Comparison of ENCODE assay signal across 22 cellular contexts in genomic region chr6:151075527-151075926, GRCh38.
A peak's percentile ranks its signal among the peaks of the same experiment; 100 is the strongest.
DNase-seq lines count a peak whose midpoint lies in the region; TF ChIP-seq lines count a peak whose summit lies in the region.
"Had no signal": no experiment of that assay in that cellular context is flagged by ENCODE, and none has a peak within 500 bp of the region (broad histone marks: within the 10 kb centered on the region; RNA-seq: fewer than 3 reads in every experiment).

No MANE protein-coding gene starts in this region.

- H4K20me1 ChIP-seq in OCI-LY7 (ENCODE audit: insufficient read depth, low read length) = no peaks in the 10 kb centered on the region

- H3K4me1 ChIP-seq in ACC112 (ENCODE audit: control insufficient read depth, insufficient read depth, low read length, unreplicated experiment) = peaks cover 11% of the 10 kb centered on the region
- H3K4me1 ChIP-seq in OCI-LY7 (ENCODE audit: insufficient read depth, low read length, poor library complexity, severe bottlenecking) = peaks cover 14% of the 10 kb centered on the region
- H3K4me1 ChIP-seq: body of pancreas, gastrocnemius medialis, neural progenitor cell, thyroid gland had no signal

- CTCF ChIA-PET in OCI-LY7 (lab: Charles Lee; ENCODE audit: unreplicated experiment) = no interaction called here
- CTCF ChIA-PET in RWPE1 (lab: Yijun Ruan, JAX) = no interaction called here

- H3K9me2 ChIP-seq in OCI-LY7 (ENCODE audit: insufficient read depth, low read length) = no peaks in the 10 kb centered on the region

- H2AFZ ChIP-seq in ACC112 (ENCODE audit: low read length, unreplicated experiment) (no peak overlapping the region), OCI-LY7 (ENCODE audit: low read length) (no peak overlapping the region)
- H2AFZ ChIP-seq: neural progenitor cell had no signal

- DNase-seq in OCI-LY7 (ENCODE audit: low spot score) = no peak
- peak; percentile 71 for DNase-seq in choroid plexus epithelial cell (ENCODE audit: low read depth)
- DNase-seq in iris pigment epithelial cell (ENCODE audit: low read depth) = peak; percentile 95
- no peak for DNase-seq in SW480 (ENCODE audit: low spot score)
- no peak for DNase-seq in activated CD8-positive, alpha-beta memory T cell treated with anti-CD3 and anti-CD28 coated beads, Interleukin-2, amount 50 U/mL, for 4 hours
- DNase-seq in NCI-H345 (lab: John Stamatoyannopoulos, UW) = no peak
- DNase-seq in RWPE1 (ENCODE audit: low spot score) = no peak
- DNase-seq: activated CD4-positive, alpha-beta memory T cell treated with anti-CD3 and anti-CD28 coated beads, Interleukin-2, amount 10 ng/mL, durations not matched to agents 7 days and 5 days; activated effector memory CD4-positive, alpha-beta T cell treated with anti-CD3 and anti-CD28 coated beads, Interleukin-2, amount 50 U/mL, for 16 hours; activated T-cell treated with anti-CD3 and anti-CD28 coated beads for 4 hours; body of pancreas; DMS79 treated with DMSO at 0.1 percent for 48 hours; gastrocnemius medialis; H7; islet precursor cell; NCI-H146; NCI-H526; stimulated activated CD4-positive, alpha-beta T cell treated with anti-CD3 and anti-CD28 coated beads, Interleukin-4, amount 100 ng/mL, for 4 hours; thyroid gland had no signal

- intact Hi-C loops in OCI-LY7 (cut with micrococcal nuclease; ENCODE audit: unreplicated experiment) = no loop called here

- no peak for TF ChIP-seq CTCF in OCI-LY7 (conservative IDR thresholded peaks at IDR 0.05; ENCODE audit: low read length)
- TF ChIP-seq CTCF in choroid plexus epithelial cell (conservative IDR thresholded peaks at IDR 0.05; ENCODE audit: low read depth, low read length) = no peak
- no peak for TF ChIP-seq CTCF in RWPE1 (conservative IDR thresholded peaks at IDR 0.05; ENCODE audit: low read depth)

- BruUV-seq in OCI-LY7 (replicated peaks; lab: Mats Ljungman, UMichigan) = TSS peak; percentile 14

- no peak overlapping the region for H3K4me3 ChIP-seq in ACC112 (ENCODE audit: low read depth, low read length)
- no peak overlapping the region for H3K4me3 ChIP-seq in OCI-LY7 (ENCODE audit: low read depth, low read length, poor library complexity, severe bottlenecking)
- no peak overlapping the region for H3K4me3 ChIP-seq in choroid plexus epithelial cell (ENCODE audit: low read depth, low read length)
- H3K4me3 ChIP-seq: body of pancreas, coronary artery, gastrocnemius medialis, neural progenitor cell, thyroid gland had no signal

- no peaks in the 10 kb centered on the region for H3K79me2 ChIP-seq in ACC112 (ENCODE audit: control insufficient read depth, insufficient read depth, low read length, unreplicated experiment)
- no peaks in the 10 kb centered on the region for H3K79me2 ChIP-seq in OCI-LY7 (ENCODE audit: insufficient read depth, low read depth, low read length)

- peaks cover 26% of the 10 kb centered on the region; the same call in 1 of the 2 replicates for H3K9me3 ChIP-seq in OCI-LY7 (ENCODE audit: low read length)
- H3K9me3 ChIP-seq: body of pancreas, gastrocnemius medialis, thyroid gland had no signal

- H3K27ac ChIP-seq in ACC112 (ENCODE audit: low read depth, low read length) (peak overlapping the region; percentile 40), OCI-LY7 (ENCODE audit: low read depth, low read length, poor library complexity, severe bottlenecking) (no peak overlapping the region), RWPE1 (no peak overlapping the region)
- H3K27ac ChIP-seq: body of pancreas, gastrocnemius medialis, neural progenitor cell, thyroid gland had no signal

- H3K36me3 ChIP-seq in ACC112 (ENCODE audit: insufficient read depth, low read length) (peaks cover 16% of the 10 kb centered on the region), OCI-LY7 (ENCODE audit: insufficient read depth, low read length) (peaks cover 84% of the 10 kb centered on the region)
- H3K36me3 ChIP-seq: gastrocnemius medialis, neural progenitor cell, thyroid gland had no signal

- no peaks in the 10 kb centered on the region for H3K27me3 ChIP-seq in ACC112 (ENCODE audit: insufficient read depth, low read length)
- H3K27me3 ChIP-seq: body of pancreas, gastrocnemius medialis, neural progenitor cell, thyroid gland had no signal

- POLR2A ChIA-PET in OCI-LY7 (lab: Charles Lee) = interaction anchor here (0.9 kb wide), 1 partner anchor 117 kb away, joined by 3 read pairs; no protein-coding TSS in a partner anchor
- POLR2A ChIA-PET in RWPE1 (lab: Yijun Ruan, JAX; ENCODE audit: low non-redundant PET) = no interaction called here

- no peak overlapping the region for H3K4me2 ChIP-seq in OCI-LY7 (ENCODE audit: low read length)
- H3K4me2 ChIP-seq: neural progenitor cell had no signal

Comparison
In these comparisons a context has a peak if more than half of its experiments do, and no peak if none do; other contexts are left out.
1. DNase-seq: peak in choroid plexus epithelial cell (single experiment) and iris pigment epithelial cell (single experiment); none in OCI-LY7 (single experiment), SW480 (single experiment), activated CD8-positive, alpha-beta memory T cell treated with anti-CD3 and anti-CD28 coated beads, Interleukin-2, amount 50 U/mL, for 4 hours (single experiment), NCI-H345 (single experiment) and RWPE1 (single experiment).